ENCODE assay signal across 1 cellular context in the genomic region with DNA sequence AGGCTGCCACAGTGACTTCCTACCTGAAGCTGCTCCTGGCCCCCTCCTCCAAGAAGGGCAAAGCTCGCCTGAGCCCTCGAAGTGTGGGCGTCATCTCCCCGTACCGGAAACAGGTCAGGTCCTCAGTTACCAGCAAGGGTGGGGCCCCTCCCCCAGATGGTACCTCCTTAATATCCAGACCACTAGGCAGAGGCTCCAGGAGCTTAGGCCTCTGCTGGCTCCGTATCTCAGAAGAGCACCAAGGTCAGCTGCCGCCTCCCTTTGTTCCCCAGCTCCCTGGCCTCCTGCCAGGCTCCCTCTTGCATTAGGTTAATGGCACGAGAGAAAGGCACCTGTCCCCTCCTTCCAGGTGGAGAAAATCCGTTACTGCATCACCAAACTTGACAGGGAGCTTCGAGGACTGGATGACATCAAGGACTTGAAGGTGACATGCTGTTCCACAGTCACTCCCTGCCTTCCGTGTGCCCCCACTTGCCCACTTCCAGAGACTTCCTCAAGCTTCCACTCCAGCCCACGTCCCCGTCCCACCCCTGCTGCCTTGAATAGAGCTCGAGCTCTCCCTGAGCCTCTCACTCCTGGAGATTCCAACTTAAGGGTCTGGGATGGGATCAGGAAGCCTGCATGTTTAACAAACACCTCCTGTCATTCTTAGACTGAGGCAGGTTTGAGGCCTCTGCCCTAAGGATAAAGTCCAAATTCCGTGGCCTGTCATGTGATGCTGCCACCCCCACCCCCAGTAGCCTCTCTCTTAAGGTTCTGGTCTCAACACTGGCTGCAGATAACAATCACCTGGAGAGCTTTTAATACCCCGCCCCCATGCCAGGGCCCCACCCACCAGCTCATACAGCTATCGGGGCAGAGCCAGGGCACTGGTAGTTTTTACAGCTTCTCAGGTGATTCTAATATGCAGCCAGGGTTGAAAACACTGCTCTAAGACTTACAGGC.
TF ChIP-seq lines count a peak whose summit lies in the region.

No MANE protein-coding gene starts in this region.

TF ChIP-seq in HepG2, 621 proteins besides CTCF, POLR2A, EP300 and RAD21 (continues in another document):
- no peak for TF ChIP-seq KLF9 (CRISPR knock-in tag; IDR thresholded peaks at IDR 0.05; ENCODE audit: low read depth)
- TF ChIP-seq TBX2 (CRISPR knock-in tag; IDR thresholded peaks at IDR 0.05; ENCODE audit: borderline replicate concordance): peak; percentile 72
- TF ChIP-seq NFKBIZ (CRISPR knock-in tag; IDR thresholded peaks at IDR 0.05): 0 out of 2 replicates have a peak, but pooled peaks have one; percentile 27
- TF ChIP-seq, protein P1, sequence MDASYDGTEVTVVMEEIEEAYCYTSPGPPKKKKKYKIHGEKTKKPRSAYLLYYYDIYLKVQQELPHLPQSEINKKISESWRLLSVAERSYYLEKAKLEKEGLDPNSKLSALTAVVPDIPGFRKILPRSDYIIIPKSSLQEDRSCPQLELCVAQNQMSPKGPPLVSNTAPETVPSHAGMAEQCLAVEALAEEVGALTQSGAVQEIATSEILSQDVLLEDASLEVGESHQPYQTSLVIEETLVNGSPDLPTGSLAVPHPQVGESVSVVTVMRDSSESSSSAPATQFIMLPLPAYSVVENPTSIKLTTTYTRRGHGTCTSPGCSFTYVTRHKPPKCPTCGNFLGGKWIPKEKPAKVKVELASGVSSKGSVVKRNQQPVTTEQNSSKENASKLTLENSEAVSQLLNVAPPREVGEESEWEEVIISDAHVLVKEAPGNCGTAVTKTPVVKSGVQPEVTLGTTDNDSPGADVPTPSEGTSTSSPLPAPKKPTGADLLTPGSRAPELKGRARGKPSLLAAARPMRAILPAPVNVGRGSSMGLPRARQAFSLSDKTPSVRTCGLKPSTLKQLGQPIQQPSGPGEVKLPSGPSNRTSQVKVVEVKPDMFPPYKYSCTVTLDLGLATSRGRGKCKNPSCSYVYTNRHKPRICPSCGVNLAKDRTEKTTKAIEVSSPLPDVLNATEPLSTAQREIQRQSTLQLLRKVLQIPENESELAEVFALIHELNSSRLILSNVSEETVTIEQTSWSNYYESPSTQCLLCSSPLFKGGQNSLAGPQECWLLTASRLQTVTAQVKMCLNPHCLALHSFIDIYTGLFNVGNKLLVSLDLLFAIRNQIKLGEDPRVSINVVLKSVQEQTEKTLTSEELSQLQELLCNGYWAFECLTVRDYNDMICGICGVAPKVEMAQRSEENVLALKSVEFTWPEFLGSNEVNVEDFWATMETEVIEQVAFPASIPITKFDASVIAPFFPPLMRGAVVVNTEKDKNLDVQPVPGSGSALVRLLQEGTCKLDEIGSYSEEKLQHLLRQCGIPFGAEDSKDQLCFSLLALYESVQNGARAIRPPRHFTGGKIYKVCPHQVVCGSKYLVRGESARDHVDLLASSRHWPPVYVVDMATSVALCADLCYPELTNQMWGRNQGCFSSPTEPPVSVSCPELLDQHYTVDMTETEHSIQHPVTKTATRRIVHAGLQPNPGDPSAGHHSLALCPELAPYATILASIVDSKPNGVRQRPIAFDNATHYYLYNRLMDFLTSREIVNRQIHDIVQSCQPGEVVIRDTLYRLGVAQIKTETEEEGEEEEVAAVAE (CRISPR knock-in tag; IDR thresholded peaks at IDR 0.05; ENCODE audit: borderline replicate concordance): no peak
- TF ChIP-seq MAFK (conservative IDR thresholded peaks at IDR 0.05 in 1 of 2, IDR thresholded peaks at IDR 0.05 in 1 of 2; ENCODE audit: low read length in 2 of 2): no peak
- no peak for TF ChIP-seq SRSF9 (IDR thresholded peaks at IDR 0.05; ENCODE audit: borderline replicate concordance, insufficient read depth, low read depth, low read length, poor library complexity, severe bottlenecking)
- TF ChIP-seq SIX1 (CRISPR knock-in tag; IDR thresholded peaks at IDR 0.05; ENCODE audit: borderline replicate concordance): no peak
- no peak for TF ChIP-seq FOXP1 (IDR thresholded peaks at IDR 0.05)
- TF ChIP-seq FOXP1 (CRISPR knock-in tag; IDR thresholded peaks at IDR 0.05): 0 out of 2 replicates have a peak, but pooled peaks have one; percentile 11
- TF ChIP-seq MAZ (IDR thresholded peaks at IDR 0.05; ENCODE audit: borderline replicate concordance, low read depth, low read length): peak; percentile 43; the same call in 1 of the 2 replicates
- TF ChIP-seq MAZ (CRISPR knock-in tag; IDR thresholded peaks at IDR 0.05; ENCODE audit: low read depth): no peak
- TF ChIP-seq ZFY (CRISPR knock-in tag; IDR thresholded peaks at IDR 0.05): 0 out of 2 replicates have a peak, but pooled peaks have one; percentile 13
- TF ChIP-seq ZNF34 (CRISPR knock-in tag; IDR thresholded peaks at IDR 0.05; ENCODE audit: borderline replicate concordance): no peak
- peak; percentile 24; the same call in 1 of the 2 replicates for TF ChIP-seq FOSL2 (CRISPR knock-in tag; IDR thresholded peaks at IDR 0.05)
- TF ChIP-seq, protein P2, sequence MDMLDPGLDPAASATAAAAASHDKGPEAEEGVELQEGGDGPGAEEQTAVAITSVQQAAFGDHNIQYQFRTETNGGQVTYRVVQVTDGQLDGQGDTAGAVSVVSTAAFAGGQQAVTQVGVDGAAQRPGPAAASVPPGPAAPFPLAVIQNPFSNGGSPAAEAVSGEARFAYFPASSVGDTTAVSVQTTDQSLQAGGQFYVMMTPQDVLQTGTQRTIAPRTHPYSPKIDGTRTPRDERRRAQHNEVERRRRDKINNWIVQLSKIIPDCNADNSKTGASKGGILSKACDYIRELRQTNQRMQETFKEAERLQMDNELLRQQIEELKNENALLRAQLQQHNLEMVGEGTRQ (IDR thresholded peaks at IDR 0.05; ENCODE audit: low read depth, low read length): peak; percentile 76
- TF ChIP-seq, protein P2 (CRISPR knock-in tag; IDR thresholded peaks at IDR 0.05; ENCODE audit: borderline replicate concordance): peak; percentile 85; the same call in 1 of the 2 replicates
- peak; percentile 36; the same call in 1 of the 2 replicates for TF ChIP-seq KDM5B (CRISPR knock-in tag; IDR thresholded peaks at IDR 0.05; ENCODE audit: borderline replicate concordance)
- TF ChIP-seq POLR2AphosphoS5 (IDR thresholded peaks at IDR 0.05; ENCODE audit: low read depth, low read length): peak; percentile 50
- TF ChIP-seq SP4 (CRISPR knock-in tag; IDR thresholded peaks at IDR 0.05): no peak
- TF ChIP-seq NCOR1 (IDR thresholded peaks at IDR 0.05; ENCODE audit: borderline replicate concordance, low read length): peak; percentile 95
- no peak for TF ChIP-seq DPF2 (CRISPR knock-in tag; IDR thresholded peaks at IDR 0.05; ENCODE audit: borderline replicate concordance, low read depth)
- peak; percentile 25; the same call in 1 of the 2 replicates for TF ChIP-seq ZBTB7A (CRISPR knock-in tag; IDR thresholded peaks at IDR 0.05)
- peak; percentile 40; the same call in 1 of the 2 replicates for TF ChIP-seq MEIS2 (CRISPR knock-in tag; IDR thresholded peaks at IDR 0.05)
- TF ChIP-seq, protein P3, sequence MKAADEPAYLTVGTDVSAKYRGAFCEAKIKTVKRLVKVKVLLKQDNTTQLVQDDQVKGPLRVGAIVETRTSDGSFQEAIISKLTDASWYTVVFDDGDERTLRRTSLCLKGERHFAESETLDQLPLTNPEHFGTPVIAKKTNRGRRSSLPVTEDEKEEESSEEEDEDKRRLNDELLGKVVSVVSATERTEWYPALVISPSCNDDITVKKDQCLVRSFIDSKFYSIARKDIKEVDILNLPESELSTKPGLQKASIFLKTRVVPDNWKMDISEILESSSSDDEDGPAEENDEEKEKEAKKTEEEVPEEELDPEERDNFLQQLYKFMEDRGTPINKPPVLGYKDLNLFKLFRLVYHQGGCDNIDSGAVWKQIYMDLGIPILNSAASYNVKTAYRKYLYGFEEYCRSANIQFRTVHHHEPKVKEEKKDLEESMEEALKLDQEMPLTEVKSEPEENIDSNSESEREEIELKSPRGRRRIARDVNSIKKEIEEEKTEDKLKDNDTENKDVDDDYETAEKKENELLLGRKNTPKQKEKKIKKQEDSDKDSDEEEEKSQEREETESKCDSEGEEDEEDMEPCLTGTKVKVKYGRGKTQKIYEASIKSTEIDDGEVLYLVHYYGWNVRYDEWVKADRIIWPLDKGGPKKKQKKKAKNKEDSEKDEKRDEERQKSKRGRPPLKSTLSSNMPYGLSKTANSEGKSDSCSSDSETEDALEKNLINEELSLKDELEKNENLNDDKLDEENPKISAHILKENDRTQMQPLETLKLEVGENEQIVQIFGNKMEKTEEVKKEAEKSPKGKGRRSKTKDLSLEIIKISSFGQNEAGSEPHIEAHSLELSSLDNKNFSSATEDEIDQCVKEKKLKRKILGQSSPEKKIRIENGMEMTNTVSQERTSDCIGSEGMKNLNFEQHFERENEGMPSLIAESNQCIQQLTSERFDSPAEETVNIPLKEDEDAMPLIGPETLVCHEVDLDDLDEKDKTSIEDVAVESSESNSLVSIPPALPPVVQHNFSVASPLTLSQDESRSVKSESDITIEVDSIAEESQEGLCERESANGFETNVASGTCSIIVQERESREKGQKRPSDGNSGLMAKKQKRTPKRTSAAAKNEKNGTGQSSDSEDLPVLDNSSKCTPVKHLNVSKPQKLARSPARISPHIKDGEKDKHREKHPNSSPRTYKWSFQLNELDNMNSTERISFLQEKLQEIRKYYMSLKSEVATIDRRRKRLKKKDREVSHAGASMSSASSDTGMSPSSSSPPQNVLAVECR (CRISPR knock-in tag; IDR thresholded peaks at IDR 0.05; ENCODE audit: borderline replicate concordance): peak; percentile 52; the same call in 1 of the 2 replicates
- 0 out of 2 replicates have a peak, but pooled peaks have one; percentile 35 for TF ChIP-seq ZBTB3 (CRISPR knock-in tag; IDR thresholded peaks at IDR 0.05; ENCODE audit: borderline replicate concordance, low read depth)
- peak; percentile 40 for TF ChIP-seq BCL6 (CRISPR knock-in tag; IDR thresholded peaks at IDR 0.05)
- 0 out of 2 replicates have a peak, but pooled peaks have one; percentile 17 for TF ChIP-seq HDAC2 (CRISPR knock-in tag; IDR thresholded peaks at IDR 0.05)
- no peak for TF ChIP-seq TCF12 (IDR thresholded peaks at IDR 0.05)
- TF ChIP-seq TCF12 (CRISPR knock-in tag; IDR thresholded peaks at IDR 0.05): 0 out of 2 replicates have a peak, but pooled peaks have one; percentile 76
- TF ChIP-seq, protein P4, sequence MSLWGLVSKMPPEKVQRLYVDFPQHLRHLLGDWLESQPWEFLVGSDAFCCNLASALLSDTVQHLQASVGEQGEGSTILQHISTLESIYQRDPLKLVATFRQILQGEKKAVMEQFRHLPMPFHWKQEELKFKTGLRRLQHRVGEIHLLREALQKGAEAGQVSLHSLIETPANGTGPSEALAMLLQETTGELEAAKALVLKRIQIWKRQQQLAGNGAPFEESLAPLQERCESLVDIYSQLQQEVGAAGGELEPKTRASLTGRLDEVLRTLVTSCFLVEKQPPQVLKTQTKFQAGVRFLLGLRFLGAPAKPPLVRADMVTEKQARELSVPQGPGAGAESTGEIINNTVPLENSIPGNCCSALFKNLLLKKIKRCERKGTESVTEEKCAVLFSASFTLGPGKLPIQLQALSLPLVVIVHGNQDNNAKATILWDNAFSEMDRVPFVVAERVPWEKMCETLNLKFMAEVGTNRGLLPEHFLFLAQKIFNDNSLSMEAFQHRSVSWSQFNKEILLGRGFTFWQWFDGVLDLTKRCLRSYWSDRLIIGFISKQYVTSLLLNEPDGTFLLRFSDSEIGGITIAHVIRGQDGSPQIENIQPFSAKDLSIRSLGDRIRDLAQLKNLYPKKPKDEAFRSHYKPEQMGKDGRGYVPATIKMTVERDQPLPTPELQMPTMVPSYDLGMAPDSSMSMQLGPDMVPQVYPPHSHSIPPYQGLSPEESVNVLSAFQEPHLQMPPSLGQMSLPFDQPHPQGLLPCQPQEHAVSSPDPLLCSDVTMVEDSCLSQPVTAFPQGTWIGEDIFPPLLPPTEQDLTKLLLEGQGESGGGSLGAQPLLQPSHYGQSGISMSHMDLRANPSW (CRISPR knock-in tag; IDR thresholded peaks at IDR 0.05; ENCODE audit: borderline replicate concordance): 0 out of 2 replicates have a peak, but pooled peaks have one; percentile 59
- TF ChIP-seq SMC3 (IDR thresholded peaks at IDR 0.05; ENCODE audit: low read length): peak; percentile 2; the same call in 1 of the 2 replicates
- no peak for TF ChIP-seq HMG20B (CRISPR knock-in tag; conservative IDR thresholded peaks at IDR 0.05)
- TF ChIP-seq, protein P5, sequence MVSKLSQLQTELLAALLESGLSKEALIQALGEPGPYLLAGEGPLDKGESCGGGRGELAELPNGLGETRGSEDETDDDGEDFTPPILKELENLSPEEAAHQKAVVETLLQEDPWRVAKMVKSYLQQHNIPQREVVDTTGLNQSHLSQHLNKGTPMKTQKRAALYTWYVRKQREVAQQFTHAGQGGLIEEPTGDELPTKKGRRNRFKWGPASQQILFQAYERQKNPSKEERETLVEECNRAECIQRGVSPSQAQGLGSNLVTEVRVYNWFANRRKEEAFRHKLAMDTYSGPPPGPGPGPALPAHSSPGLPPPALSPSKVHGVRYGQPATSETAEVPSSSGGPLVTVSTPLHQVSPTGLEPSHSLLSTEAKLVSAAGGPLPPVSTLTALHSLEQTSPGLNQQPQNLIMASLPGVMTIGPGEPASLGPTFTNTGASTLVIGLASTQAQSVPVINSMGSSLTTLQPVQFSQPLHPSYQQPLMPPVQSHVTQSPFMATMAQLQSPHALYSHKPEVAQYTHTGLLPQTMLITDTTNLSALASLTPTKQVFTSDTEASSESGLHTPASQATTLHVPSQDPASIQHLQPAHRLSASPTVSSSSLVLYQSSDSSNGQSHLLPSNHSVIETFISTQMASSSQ (IDR thresholded peaks at IDR 0.05; ENCODE audit: low read depth): no peak
- TF ChIP-seq, protein P5 (CRISPR knock-in tag; IDR thresholded peaks at IDR 0.05; ENCODE audit: borderline replicate concordance): peak; percentile 33; the same call in 1 of the 2 replicates
